1 cellular context compared by ENCODE assay signal in the genomic region with DNA sequence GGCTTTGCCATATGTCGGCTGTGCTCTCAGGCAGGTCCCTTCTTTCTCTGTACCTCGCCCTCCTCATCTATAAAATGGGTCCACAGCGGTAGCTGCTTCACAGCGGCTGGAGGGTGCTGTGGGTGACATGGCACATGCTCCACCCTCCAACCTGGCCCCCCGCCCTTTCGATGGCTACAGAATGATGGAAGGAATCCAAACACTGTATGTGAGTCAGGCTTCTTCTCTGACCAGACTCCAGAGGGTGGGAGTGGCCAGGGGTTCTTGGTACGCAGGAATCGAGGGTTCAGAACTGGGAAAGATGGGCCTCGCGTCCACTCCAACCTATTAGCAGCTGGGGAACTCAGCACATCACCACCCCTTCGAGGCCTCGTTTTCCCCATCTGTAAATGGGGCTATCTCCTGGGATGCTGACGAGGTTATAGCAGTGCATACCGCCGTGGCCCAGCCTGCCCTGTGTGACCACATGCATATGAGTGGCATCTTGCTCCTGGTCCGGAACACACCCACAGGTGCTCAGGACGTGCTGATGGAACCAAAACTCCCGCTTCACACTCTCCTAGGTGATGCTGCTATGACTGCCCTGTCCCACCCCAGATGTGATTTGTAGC.
TF ChIP-seq lines count a peak whose summit lies in the region.

No MANE protein-coding gene starts in this region.

TF ChIP-seq in WTC11, 78 proteins besides CTCF, POLR2A, EP300 and RAD21:
- TF ChIP-seq, protein P1, sequence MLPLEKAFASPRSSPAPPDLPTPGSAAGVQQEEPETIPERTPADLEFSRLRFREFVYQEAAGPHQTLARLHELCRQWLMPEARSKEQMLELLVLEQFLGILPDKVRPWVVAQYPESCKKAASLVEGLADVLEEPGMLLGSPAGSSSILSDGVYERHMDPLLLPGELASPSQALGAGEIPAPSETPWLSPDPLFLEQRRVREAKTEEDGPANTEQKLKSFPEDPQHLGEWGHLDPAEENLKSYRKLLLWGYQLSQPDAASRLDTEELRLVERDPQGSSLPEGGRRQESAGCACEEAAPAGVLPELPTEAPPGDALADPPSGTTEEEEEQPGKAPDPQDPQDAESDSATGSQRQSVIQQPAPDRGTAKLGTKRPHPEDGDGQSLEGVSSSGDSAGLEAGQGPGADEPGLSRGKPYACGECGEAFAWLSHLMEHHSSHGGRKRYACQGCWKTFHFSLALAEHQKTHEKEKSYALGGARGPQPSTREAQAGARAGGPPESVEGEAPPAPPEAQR (CRISPR knock-in tag; IDR thresholded peaks at IDR 0.05), result no peak
- TF ChIP-seq, protein P2, sequence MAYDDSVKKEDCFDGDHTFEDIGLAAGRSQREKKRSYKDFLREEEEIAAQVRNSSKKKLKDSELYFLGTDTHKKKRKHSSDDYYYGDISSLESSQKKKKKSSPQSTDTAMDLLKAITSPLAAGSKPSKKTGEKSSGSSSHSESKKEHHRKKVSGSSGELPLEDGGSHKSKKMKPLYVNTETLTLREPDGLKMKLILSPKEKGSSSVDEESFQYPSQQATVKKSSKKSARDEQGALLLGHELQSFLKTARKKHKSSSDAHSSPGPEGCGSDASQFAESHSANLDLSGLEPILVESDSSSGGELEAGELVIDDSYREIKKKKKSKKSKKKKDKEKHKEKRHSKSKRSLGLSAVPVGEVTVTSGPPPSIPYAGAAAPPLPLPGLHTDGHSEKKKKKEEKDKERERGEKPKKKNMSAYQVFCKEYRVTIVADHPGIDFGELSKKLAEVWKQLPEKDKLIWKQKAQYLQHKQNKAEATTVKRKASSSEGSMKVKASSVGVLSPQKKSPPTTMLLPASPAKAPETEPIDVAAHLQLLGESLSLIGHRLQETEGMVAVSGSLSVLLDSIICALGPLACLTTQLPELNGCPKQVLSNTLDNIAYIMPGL (CRISPR knock-in tag; IDR thresholded peaks at IDR 0.05), result no peak
- no peak for TF ChIP-seq HMGA2 (CRISPR knock-in tag; IDR thresholded peaks at IDR 0.05)
- TF ChIP-seq, protein P3, sequence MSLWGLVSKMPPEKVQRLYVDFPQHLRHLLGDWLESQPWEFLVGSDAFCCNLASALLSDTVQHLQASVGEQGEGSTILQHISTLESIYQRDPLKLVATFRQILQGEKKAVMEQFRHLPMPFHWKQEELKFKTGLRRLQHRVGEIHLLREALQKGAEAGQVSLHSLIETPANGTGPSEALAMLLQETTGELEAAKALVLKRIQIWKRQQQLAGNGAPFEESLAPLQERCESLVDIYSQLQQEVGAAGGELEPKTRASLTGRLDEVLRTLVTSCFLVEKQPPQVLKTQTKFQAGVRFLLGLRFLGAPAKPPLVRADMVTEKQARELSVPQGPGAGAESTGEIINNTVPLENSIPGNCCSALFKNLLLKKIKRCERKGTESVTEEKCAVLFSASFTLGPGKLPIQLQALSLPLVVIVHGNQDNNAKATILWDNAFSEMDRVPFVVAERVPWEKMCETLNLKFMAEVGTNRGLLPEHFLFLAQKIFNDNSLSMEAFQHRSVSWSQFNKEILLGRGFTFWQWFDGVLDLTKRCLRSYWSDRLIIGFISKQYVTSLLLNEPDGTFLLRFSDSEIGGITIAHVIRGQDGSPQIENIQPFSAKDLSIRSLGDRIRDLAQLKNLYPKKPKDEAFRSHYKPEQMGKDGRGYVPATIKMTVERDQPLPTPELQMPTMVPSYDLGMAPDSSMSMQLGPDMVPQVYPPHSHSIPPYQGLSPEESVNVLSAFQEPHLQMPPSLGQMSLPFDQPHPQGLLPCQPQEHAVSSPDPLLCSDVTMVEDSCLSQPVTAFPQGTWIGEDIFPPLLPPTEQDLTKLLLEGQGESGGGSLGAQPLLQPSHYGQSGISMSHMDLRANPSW (CRISPR knock-in tag; conservative IDR thresholded peaks at IDR 0.05; ENCODE audit: low read depth), result no peak
- no peak for TF ChIP-seq ETV6 (CRISPR knock-in tag; IDR thresholded peaks at IDR 0.05)
- no peak for TF ChIP-seq ESRRA (CRISPR knock-in tag; IDR thresholded peaks at IDR 0.05; ENCODE audit: borderline replicate concordance)
- TF ChIP-seq, protein P4, sequence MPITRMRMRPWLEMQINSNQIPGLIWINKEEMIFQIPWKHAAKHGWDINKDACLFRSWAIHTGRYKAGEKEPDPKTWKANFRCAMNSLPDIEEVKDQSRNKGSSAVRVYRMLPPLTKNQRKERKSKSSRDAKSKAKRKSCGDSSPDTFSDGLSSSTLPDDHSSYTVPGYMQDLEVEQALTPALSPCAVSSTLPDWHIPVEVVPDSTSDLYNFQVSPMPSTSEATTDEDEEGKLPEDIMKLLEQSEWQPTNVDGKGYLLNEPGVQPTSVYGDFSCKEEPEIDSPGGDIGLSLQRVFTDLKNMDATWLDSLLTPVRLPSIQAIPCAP (CRISPR knock-in tag; IDR thresholded peaks at IDR 0.05), result no peak
- TF ChIP-seq, protein P5, sequence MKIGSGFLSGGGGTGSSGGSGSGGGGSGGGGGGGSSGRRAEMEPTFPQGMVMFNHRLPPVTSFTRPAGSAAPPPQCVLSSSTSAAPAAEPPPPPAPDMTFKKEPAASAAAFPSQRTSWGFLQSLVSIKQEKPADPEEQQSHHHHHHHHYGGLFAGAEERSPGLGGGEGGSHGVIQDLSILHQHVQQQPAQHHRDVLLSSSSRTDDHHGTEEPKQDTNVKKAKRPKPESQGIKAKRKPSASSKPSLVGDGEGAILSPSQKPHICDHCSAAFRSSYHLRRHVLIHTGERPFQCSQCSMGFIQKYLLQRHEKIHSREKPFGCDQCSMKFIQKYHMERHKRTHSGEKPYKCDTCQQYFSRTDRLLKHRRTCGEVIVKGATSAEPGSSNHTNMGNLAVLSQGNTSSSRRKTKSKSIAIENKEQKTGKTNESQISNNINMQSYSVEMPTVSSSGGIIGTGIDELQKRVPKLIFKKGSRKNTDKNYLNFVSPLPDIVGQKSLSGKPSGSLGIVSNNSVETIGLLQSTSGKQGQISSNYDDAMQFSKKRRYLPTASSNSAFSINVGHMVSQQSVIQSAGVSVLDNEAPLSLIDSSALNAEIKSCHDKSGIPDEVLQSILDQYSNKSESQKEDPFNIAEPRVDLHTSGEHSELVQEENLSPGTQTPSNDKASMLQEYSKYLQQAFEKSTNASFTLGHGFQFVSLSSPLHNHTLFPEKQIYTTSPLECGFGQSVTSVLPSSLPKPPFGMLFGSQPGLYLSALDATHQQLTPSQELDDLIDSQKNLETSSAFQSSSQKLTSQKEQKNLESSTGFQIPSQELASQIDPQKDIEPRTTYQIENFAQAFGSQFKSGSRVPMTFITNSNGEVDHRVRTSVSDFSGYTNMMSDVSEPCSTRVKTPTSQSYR (CRISPR knock-in tag; IDR thresholded peaks at IDR 0.05), result no peak
- no peak for TF ChIP-seq NFYB (CRISPR knock-in tag; conservative IDR thresholded peaks at IDR 0.05; ENCODE audit: low read depth)
- no peak for TF ChIP-seq ATF1 (CRISPR knock-in tag; IDR thresholded peaks at IDR 0.05)
- no peak for TF ChIP-seq TEAD1 (CRISPR knock-in tag; IDR thresholded peaks at IDR 0.05)
- no peak for TF ChIP-seq ZNF232 (CRISPR knock-in tag; IDR thresholded peaks at IDR 0.05)
- TF ChIP-seq, protein P6, sequence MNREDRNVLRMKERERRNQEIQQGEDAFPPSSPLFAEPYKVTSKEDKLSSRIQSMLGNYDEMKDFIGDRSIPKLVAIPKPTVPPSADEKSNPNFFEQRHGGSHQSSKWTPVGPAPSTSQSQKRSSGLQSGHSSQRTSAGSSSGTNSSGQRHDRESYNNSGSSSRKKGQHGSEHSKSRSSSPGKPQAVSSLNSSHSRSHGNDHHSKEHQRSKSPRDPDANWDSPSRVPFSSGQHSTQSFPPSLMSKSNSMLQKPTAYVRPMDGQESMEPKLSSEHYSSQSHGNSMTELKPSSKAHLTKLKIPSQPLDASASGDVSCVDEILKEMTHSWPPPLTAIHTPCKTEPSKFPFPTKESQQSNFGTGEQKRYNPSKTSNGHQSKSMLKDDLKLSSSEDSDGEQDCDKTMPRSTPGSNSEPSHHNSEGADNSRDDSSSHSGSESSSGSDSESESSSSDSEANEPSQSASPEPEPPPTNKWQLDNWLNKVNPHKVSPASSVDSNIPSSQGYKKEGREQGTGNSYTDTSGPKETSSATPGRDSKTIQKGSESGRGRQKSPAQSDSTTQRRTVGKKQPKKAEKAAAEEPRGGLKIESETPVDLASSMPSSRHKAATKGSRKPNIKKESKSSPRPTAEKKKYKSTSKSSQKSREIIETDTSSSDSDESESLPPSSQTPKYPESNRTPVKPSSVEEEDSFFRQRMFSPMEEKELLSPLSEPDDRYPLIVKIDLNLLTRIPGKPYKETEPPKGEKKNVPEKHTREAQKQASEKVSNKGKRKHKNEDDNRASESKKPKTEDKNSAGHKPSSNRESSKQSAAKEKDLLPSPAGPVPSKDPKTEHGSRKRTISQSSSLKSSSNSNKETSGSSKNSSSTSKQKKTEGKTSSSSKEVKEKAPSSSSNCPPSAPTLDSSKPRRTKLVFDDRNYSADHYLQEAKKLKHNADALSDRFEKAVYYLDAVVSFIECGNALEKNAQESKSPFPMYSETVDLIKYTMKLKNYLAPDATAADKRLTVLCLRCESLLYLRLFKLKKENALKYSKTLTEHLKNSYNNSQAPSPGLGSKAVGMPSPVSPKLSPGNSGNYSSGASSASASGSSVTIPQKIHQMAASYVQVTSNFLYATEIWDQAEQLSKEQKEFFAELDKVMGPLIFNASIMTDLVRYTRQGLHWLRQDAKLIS (CRISPR knock-in tag; IDR thresholded peaks at IDR 0.05; ENCODE audit: borderline replicate concordance), result no peak
- no peak for TF ChIP-seq CBFB (CRISPR knock-in tag; IDR thresholded peaks at IDR 0.05; ENCODE audit: low read depth)
